In the genomic region with DNA sequence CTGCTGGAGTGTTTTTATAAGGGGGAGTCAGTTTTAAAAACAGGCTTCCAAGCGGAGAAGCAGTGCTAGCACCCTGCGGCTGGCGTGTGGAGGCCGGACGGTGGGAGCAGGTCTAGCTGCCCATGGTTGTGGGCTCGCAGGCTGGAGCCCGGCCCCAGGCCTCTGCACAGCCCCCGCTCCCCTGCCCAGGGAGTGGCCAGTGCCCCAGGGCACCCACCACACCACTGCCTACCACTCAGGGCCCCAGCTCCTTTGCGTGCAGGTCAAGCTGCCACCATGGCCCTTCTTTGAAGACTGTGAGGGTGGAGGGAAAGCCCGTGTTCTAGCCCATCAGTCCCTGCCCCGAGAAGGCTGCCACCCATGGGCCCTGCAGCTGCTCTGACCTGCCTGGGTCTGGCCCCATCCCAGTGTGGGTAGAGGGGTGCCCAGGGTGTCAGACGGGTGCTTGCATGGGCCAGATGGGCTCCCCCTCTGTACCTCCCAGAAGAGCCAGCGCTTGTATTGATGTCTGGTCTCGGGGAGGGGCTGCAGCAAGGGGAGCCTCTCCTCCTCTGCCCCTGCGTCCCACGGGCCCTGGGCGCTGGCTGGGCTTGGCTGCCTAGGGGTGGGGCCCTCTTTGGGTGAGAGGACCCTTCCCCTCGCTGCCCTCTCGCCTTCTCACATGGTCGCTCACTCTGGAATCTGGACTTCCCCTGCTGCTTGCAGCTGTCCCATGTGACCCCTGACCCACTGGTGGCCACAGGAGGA, we compare ENCODE assay signal across 15 cellular contexts. TPM values are rescaled to one million over a fixed set of nuclear protein-coding genes. Genes with fewer than 3 reads are reported as not detected.
DNase-seq lines count a peak whose midpoint lies in the region; FAIRE-seq and TF ChIP-seq lines count a peak whose summit lies in the region.
"Had no signal": no experiment of that assay in that cellular context is flagged by ENCODE, and none has a peak within 500 bp of the region (broad histone marks: within the 10 kb centered on the region; RNA-seq: fewer than 3 reads in every experiment).

No MANE protein-coding gene starts in this region.

- peaks cover 0 to 14% of the 10 kb centered on the region in 2 experiments for H4K20me1 ChIP-seq in H1 (replicated peaks in 1 of 2; ENCODE audit: control insufficient read depth in 1 of 2, insufficient read depth in 2 of 2, low read length in 2 of 2)

- H3K27ac Mint-ChIP-seq in activated CD4-positive, alpha-beta T cell treated with anti-CD3 and anti-CD28 coated beads, Interleukin-2, amount 10 ng/mL, durations not matched to agents 24 days and 14 days = peak overlapping the region; percentile 15
- H3K27ac Mint-ChIP-seq in HFFc6 (peak overlapping the region; percentile 65), osteocyte (ENCODE audit: unreplicated experiment) (peak overlapping the region; percentile 81)

- no peak for DNase-seq in activated CD4-positive, alpha-beta T cell treated with anti-CD3 and anti-CD28 coated beads, Interleukin-2, amount 10 ng/mL, durations not matched to agents 24 days and 14 days
- DNase-seq in activated CD4-positive, alpha-beta T cell treated with anti-CD3 and anti-CD28 coated beads, Interleukin-2, amount 50 U/mL, for 4 hours = no peak
- DNase-seq in HFFc6 = no peak
- DNase-seq in H1 (ENCODE audit: low read depth in 1 of 2, low spot score in 2 of 2) = no peak
- DNase-seq in osteocyte (ENCODE audit: extremely low spot score, unreplicated experiment) = no peak
- DNase-seq in stimulated activated CD4-positive, alpha-beta T cell treated with anti-CD3 and anti-CD28 coated beads, Interleukin-4, amount 100 ng/mL, for 1 hour = no peak
- DNase-seq in H4 (ENCODE audit: low spot score) = no peak
- no peak for DNase-seq in AML-193 (lab: John Stamatoyannopoulos, UW)
- DNase-seq: activated CD4-positive, CD25-positive, alpha-beta regulatory T cell treated with anti-CD3 and anti-CD28 coated beads, Interleukin-2, amount 50 U/mL, for 72 hours; foreskin keratinocyte; left colon; NCI-H1417 treated with DMSO at 0.1 percent for 48 hours; NCI-H526; SIG-M5 had no signal

- H3K23ac ChIP-seq in H1 (ENCODE audit: insufficient read length) = no peak overlapping the region

- 92% methylated on average over 19 of the region's 20 CpGs; no CpG with 5 or more reads in 1 of the 2 experiments for WGBS in H1 (ENCODE audit: extremely low coverage in 1 of 2, insufficient coverage in 1 of 2, insufficient read length in 1 of 2, insufficient replicate concordance in 2 of 2, low coverage in 1 of 2, low lambda C conversion rate in 2 of 2, missing lambda C conversion rate in 1 of 2), 2 experiments

- H3K27me3 ChIP-seq in H1 (replicated peaks in 1 of 4; ENCODE audit: control insufficient read depth in 3 of 4, extremely low read depth in 1 of 4, insufficient read depth in 3 of 4, low read length in 3 of 4) = no peaks in the 10 kb centered on the region
- H3K27me3 ChIP-seq: adrenal gland, foreskin keratinocyte had no signal

- H4K8ac ChIP-seq in H1 (ENCODE audit: extremely low read depth, insufficient read depth, low read length) = peak overlapping the region; percentile 45

- no peak overlapping the region for H3K27ac ChIP-seq in H1 (ENCODE audit: low read depth, low read length)
- H3K27ac ChIP-seq: foreskin keratinocyte had no signal

- no peaks in the 10 kb centered on the region for H3K27me3 Mint-ChIP-seq in activated CD4-positive, alpha-beta T cell treated with anti-CD3 and anti-CD28 coated beads, Interleukin-2, amount 10 ng/mL, durations not matched to agents 24 days and 14 days
- H3K27me3 Mint-ChIP-seq in HFFc6 (ENCODE audit: insufficient read depth) (peaks cover 9% of the 10 kb centered on the region), osteocyte (ENCODE audit: unreplicated experiment) (no peaks in the 10 kb centered on the region)

- no peaks in the 10 kb centered on the region for H3K9me3 Mint-ChIP-seq in activated CD4-positive, alpha-beta T cell treated with anti-CD3 and anti-CD28 coated beads, Interleukin-2, amount 10 ng/mL, durations not matched to agents 24 days and 14 days
- no peaks in the 10 kb centered on the region for H3K9me3 Mint-ChIP-seq in HFFc6
- no peaks in the 10 kb centered on the region for H3K9me3 Mint-ChIP-seq in osteocyte (ENCODE audit: unreplicated experiment)

- peak overlapping the region; percentile 55 for H3K4me3 Mint-ChIP-seq in activated CD4-positive, alpha-beta T cell treated with anti-CD3 and anti-CD28 coated beads, Interleukin-2, amount 10 ng/mL, durations not matched to agents 24 days and 14 days
- no peak overlapping the region for H3K4me3 Mint-ChIP-seq in HFFc6
- H3K4me3 Mint-ChIP-seq in osteocyte (ENCODE audit: unreplicated experiment) = no peak overlapping the region

- H3K79me2 ChIP-seq in H1 (ENCODE audit: control insufficient read depth in 1 of 2, insufficient read depth in 2 of 2, low read length in 2 of 2) = peaks cover 0 to 2% of the 10 kb centered on the region in 2 experiments; a peak in 1 of 4 replicates

- H2BK120ac ChIP-seq in H1 (replicated peaks; ENCODE audit: low read depth, low read length) = no peak overlapping the region

- peaks cover 6 to 16% (median 11%) of the 10 kb centered on the region in 4 experiments; a peak in 7 of 8 replicates for H3K36me3 ChIP-seq in H1 (ENCODE audit: control insufficient read depth in 2 of 4, insufficient read depth in 4 of 4, low read length in 3 of 4)

- no peak overlapping the region for H4K91ac ChIP-seq in H1 (replicated peaks; ENCODE audit: insufficient read length, low read length)

- H2BK12ac ChIP-seq in H1 (ENCODE audit: low read depth, low read length) = 0 out of 2 replicates have a peak overlapping the region, but pooled peaks have one; percentile 14

- H2BK20ac ChIP-seq in H1 (ENCODE audit: low read length) = no peak overlapping the region

- H3K4me1 ChIP-seq in H1 (replicated peaks in 1 of 4; ENCODE audit: control insufficient read depth in 3 of 4, insufficient read depth in 4 of 4, low read length in 3 of 4) = peaks cover 0 to 7% (median 5%) of the 10 kb centered on the region in 4 experiments; a peak in 4 of 7 replicates
- H3K4me1 ChIP-seq: foreskin keratinocyte had no signal

- H4K5ac ChIP-seq in H1 (ENCODE audit: insufficient read length, low read depth, low read length) = no peak overlapping the region

- H3K4ac ChIP-seq in H1 (replicated peaks; ENCODE audit: insufficient read length, low read depth, low read length) = no peak overlapping the region

- H3K18ac ChIP-seq in H1 (ENCODE audit: extremely low read depth, low read length) = no peak overlapping the region

- no peak for TF ChIP-seq EP300 in H1 (IDR thresholded peaks at IDR 0.05; ENCODE audit: borderline replicate concordance in 1 of 2, low read depth in 2 of 2, low read length in 2 of 2)

- TF ChIP-seq RAD21 in H1 (IDR thresholded peaks at IDR 0.05 in 1 of 2, conservative IDR thresholded peaks at IDR 0.05 in 1 of 2; ENCODE audit: low read depth in 2 of 2, low read length in 2 of 2) = no peak

- H3K79me1 ChIP-seq in H1 (ENCODE audit: low read depth, low read length) = no peaks in the 10 kb centered on the region

- no peak overlapping the region for H3K56ac ChIP-seq in H1 (replicated peaks; ENCODE audit: insufficient read length, low read depth, low read length)

- TF ChIP-seq POLR2A in H1 (IDR thresholded peaks at IDR 0.05; ENCODE audit: control extremely low read depth in 1 of 2, low read depth in 2 of 2, low read length in 2 of 2) = no peak

- no peak overlapping the region for H3K9ac ChIP-seq in H1 (replicated peaks in 1 of 4; ENCODE audit: extremely low read depth in 1 of 4, low read depth in 3 of 4, low read length in 3 of 4)

- TF ChIP-seq CTCF in HFFc6 (IDR thresholded peaks at IDR 0.05) = no peak
- TF ChIP-seq CTCF in H1 (IDR thresholded peaks at IDR 0.05; ENCODE audit: control extremely low read depth in 1 of 3, insufficient read depth in 1 of 3, low read depth in 1 of 3, low read length in 3 of 3) = no peak
- TF ChIP-seq CTCF in osteocyte (IDR thresholded peaks at IDR 0.05) = no peak

- no peak overlapping the region for H2AFZ ChIP-seq in H1 (ENCODE audit: low read length)

- H2BK15ac ChIP-seq in H1 (ENCODE audit: low read length) = no peak overlapping the region

- intact Hi-C loops in activated CD4-positive, alpha-beta T cell treated with anti-CD3 and anti-CD28 coated beads, Interleukin-2, amount 10 ng/mL, durations not matched to agents 24 days and 14 days (cut with micrococcal nuclease) = no loop called here

- no peaks in the 10 kb centered on the region for H3K9me3 ChIP-seq in H1 (ENCODE audit: insufficient read depth in 2 of 2, low read depth in 1 of 2, low read length in 1 of 2)
- H3K9me3 ChIP-seq: adrenal gland had no signal

- peaks cover 9% of the 10 kb centered on the region for H3K36me3 Mint-ChIP-seq in activated CD4-positive, alpha-beta T cell treated with anti-CD3 and anti-CD28 coated beads, Interleukin-2, amount 10 ng/mL, durations not matched to agents 24 days and 14 days (ENCODE audit: low read depth)
- no peaks in the 10 kb centered on the region; the same call in 1 of the 2 replicates for H3K36me3 Mint-ChIP-seq in HFFc6 (ENCODE audit: low read depth)
- H3K36me3 Mint-ChIP-seq in osteocyte (ENCODE audit: unreplicated experiment) = peaks cover 4% of the 10 kb centered on the region

- CTCF ChIA-PET in H1 (lab: Charles Lee; ENCODE audit: partially characterized antibody) = interaction anchor here (0.6 to 2.6 kb wide), 9 partner anchors 10 to 229 kb away, joined by 3 to 17 read pairs (median 4); a partner anchor contains a TSS

- no peak overlapping the region for H3K14ac ChIP-seq in H1 (ENCODE audit: insufficient read length)

- POLR2A ChIA-PET in H1 (lab: Charles Lee; ENCODE audit: partially characterized antibody) = interaction anchor here (1.2 to 5.4 kb wide), 8 partner anchors 12 to 112 kb away, joined by 3 to 59 read pairs (median 5); no protein-coding TSS in a partner anchor

- no peak overlapping the region for H2BK5ac ChIP-seq in H1 (ENCODE audit: low read depth, low read length)

- FAIRE-seq in H1 (lab: Jason Lieb, UNC) = no peak

- H2AK5ac ChIP-seq in H1 (ENCODE audit: low read depth, low read length) = no peak overlapping the region

- peak overlapping the region in 1 of 2 experiments; percentile 68; a peak in 1 of 4 replicates for H3K4me2 ChIP-seq in H1 (ENCODE audit: insufficient read depth in 1 of 2, low read depth in 2 of 2, low read length in 2 of 2)

- no peak overlapping the region for H3K4me3 ChIP-seq in H1 (ENCODE audit: extremely low read depth in 1 of 4, insufficient read depth in 2 of 4, low read depth in 3 of 4, low read length in 4 of 4)

- peaks cover 11% of the 10 kb centered on the region for H3K4me1 Mint-ChIP-seq in activated CD4-positive, alpha-beta T cell treated with anti-CD3 and anti-CD28 coated beads, Interleukin-2, amount 10 ng/mL, durations not matched to agents 24 days and 14 days
- peaks cover 16% of the 10 kb centered on the region for H3K4me1 Mint-ChIP-seq in HFFc6 (ENCODE audit: low read depth)
- peaks cover 15% of the 10 kb centered on the region for H3K4me1 Mint-ChIP-seq in osteocyte (ENCODE audit: unreplicated experiment)

- peaks cover 8% of the 10 kb centered on the region; the same call in 1 of the 2 replicates for H3K23me2 ChIP-seq in H1 (ENCODE audit: low read depth, low read length)

RNA-seq across cellular contexts. Expression of a gene that starts 1.5 kb away (rescaled TPM):
- 35.4 and 36.1 TPM in 2 replicates for total RNA-seq in activated CD4-positive, alpha-beta T cell treated with anti-CD3 and anti-CD28 coated beads, Interleukin-2, amount 10 ng/mL, durations not matched to agents 24 days and 14 days
- 10 to 100 TPM; 33.2 to 41.8 (median 34.3) TPM for total RNA-seq in HFFc6 (2021; fragmentation: NEBNext Ultra II Directional; extraction: Animal tissue kit (Norgen Biotek cat#: 25700))
- 34.8 and 41.3 TPM in 2 replicates for total RNA-seq in H1 (2021; fragmentation: NEBNext Ultra II Directional; extraction: Animal tissue kit (Norgen Biotek cat#: 25700))
- polyA plus RNA-seq in H1 (2011; rRNA removed) = 77.3 and 112 TPM in 2 replicates
- 77.8 TPM for polyA plus RNA-seq in H1 (2011; cell fraction: cytosol; rRNA removed)
- 64.0 TPM for polyA plus RNA-seq in H1 (2011; cell fraction: nucleus; rRNA removed)
- polyA plus RNA-seq in H1 (2012, experiment 1 of 2) = 29.6 to 40.8 TPM (median 37.5 TPM) in 4 replicates
- 45.2 TPM for polyA plus RNA-seq in H1 (2012, experiment 2 of 2)
- 21.6 TPM for polyA plus RNA-seq in H1 (2013, experiment 1 of 2)
- polyA plus RNA-seq in H1 (2013, experiment 2 of 2) = 20.8 TPM
- 11.7 and 13.1 TPM in 2 replicates for polyA minus RNA-seq in H1 (2011; rRNA and poly(A)+ RNA removed)
- polyA minus RNA-seq in H1 (2011; cell fraction: cytosol; rRNA and poly(A)+ RNA removed) = 23.3 TPM
- 22.2 TPM for polyA minus RNA-seq in H1 (2011; cell fraction: nucleus; rRNA and poly(A)+ RNA removed)
- total RNA-seq in osteocyte = 26.2 and 28.9 TPM in 2 replicates
- total RNA-seq in H4 (2014; rRNA removed; shearing (Covaris generic)) = 37.1 and 39.6 TPM in 2 replicates

RNA-seq across cellular contexts. Expression of a gene that starts 42.2 kb away (rescaled TPM):
- 21.8 and 22.3 TPM in 2 replicates for total RNA-seq in activated CD4-positive, alpha-beta T cell treated with anti-CD3 and anti-CD28 coated beads, Interleukin-2, amount 10 ng/mL, durations not matched to agents 24 days and 14 days
- 10 to 100 TPM; 16.7 to 23.1 (median 19.7) TPM for total RNA-seq in HFFc6 (2021; fragmentation: NEBNext Ultra II Directional; extraction: Animal tissue kit (Norgen Biotek cat#: 25700))
- 23.9 and 27.5 TPM in 2 replicates for total RNA-seq in H1 (2021; fragmentation: NEBNext Ultra II Directional; extraction: Animal tissue kit (Norgen Biotek cat#: 25700))
- 15.5 and 23.9 TPM in 2 replicates for polyA plus RNA-seq in H1 (2011; rRNA removed)
- polyA plus RNA-seq in H1 (2011; cell fraction: cytosol; rRNA removed) = 25.6 TPM
- polyA plus RNA-seq in H1 (2011; cell fraction: nucleus; rRNA removed) = 58.7 TPM
- polyA plus RNA-seq in H1 (2012, experiment 1 of 2) = 14.0 to 22.5 TPM (median 21.4 TPM) in 4 replicates
- 9.9 TPM for polyA plus RNA-seq in H1 (2012, experiment 2 of 2)
- polyA plus RNA-seq in H1 (2013, experiment 1 of 2) = 12.8 TPM
- polyA plus RNA-seq in H1 (2013, experiment 2 of 2) = 10.2 TPM
- polyA minus RNA-seq in H1 (2011; rRNA and poly(A)+ RNA removed) = 23.7 and 24.2 TPM in 2 replicates
- 13.2 TPM for polyA minus RNA-seq in H1 (2011; cell fraction: cytosol; rRNA and poly(A)+ RNA removed)
- 30.4 TPM for polyA minus RNA-seq in H1 (2011; cell fraction: nucleus; rRNA and poly(A)+ RNA removed)
- 30.0 TPM in 2 replicates for total RNA-seq in osteocyte
- 6.0 and 6.4 TPM in 2 replicates for total RNA-seq in H4 (2014; rRNA removed; shearing (Covaris generic))

RNA-seq across cellular contexts. Expression of a gene that starts 42.5 kb away (rescaled TPM):
- total RNA-seq in activated CD4-positive, alpha-beta T cell treated with anti-CD3 and anti-CD28 coated beads, Interleukin-2, amount 10 ng/mL, durations not matched to agents 24 days and 14 days = not detected in 2 replicates
- total RNA-seq in HFFc6 (2021; fragmentation: NEBNext Ultra II Directional; extraction: Animal tissue kit (Norgen Biotek cat#: 25700)) = 1 to 10 TPM; 1.1 to 2.8 (median 1.6) TPM
- 0.17 TPM in 1 of 2 replicates, not detected in the other for total RNA-seq in H1 (2021; fragmentation: NEBNext Ultra II Directional; extraction: Animal tissue kit (Norgen Biotek cat#: 25700))
- polyA plus RNA-seq in H1 (2011; rRNA removed) = 0.39 and 0.58 TPM in 2 replicates
- 0.35 TPM for polyA plus RNA-seq in H1 (2011; cell fraction: cytosol; rRNA removed)
- 0.58 TPM for polyA plus RNA-seq in H1 (2011; cell fraction: nucleus; rRNA removed)
- 0.13 to 0.75 TPM (median 0.35 TPM) in 4 replicates for polyA plus RNA-seq in H1 (2012, experiment 1 of 2)
- 0.25 TPM for polyA plus RNA-seq in H1 (2012, experiment 2 of 2)
- polyA plus RNA-seq in H1 (2013, experiment 1 of 2) = 0.24 TPM
- 0.15 TPM for polyA plus RNA-seq in H1 (2013, experiment 2 of 2)
- polyA minus RNA-seq in H1 (2011; rRNA and poly(A)+ RNA removed) = 0.28 TPM in 1 of 2 replicates, not detected in the other
- not detected for polyA minus RNA-seq in H1 (2011; cell fraction: cytosol; rRNA and poly(A)+ RNA removed)
- 0.50 TPM for polyA minus RNA-seq in H1 (2011; cell fraction: nucleus; rRNA and poly(A)+ RNA removed)
- total RNA-seq in osteocyte = 1.2 and 1.7 TPM in 2 replicates
- 0.62 and 6.4 TPM in 2 replicates for total RNA-seq in H4 (2014; rRNA removed; shearing (Covaris generic))

Comparison
In these comparisons a context has a peak if more than half of its experiments do, and no peak if none do; other contexts are left out.
1. H3K27ac Mint-ChIP-seq: peak in every context shown above with its lines; median percentile 81 in osteocyte; 65 in HFFc6; 15 in activated CD4-positive, alpha-beta T cell treated with anti-CD3 and anti-CD28 coated beads, Interleukin-2, amount 10 ng/mL, durations not matched to agents 24 days and 14 days.